Comparison of ENCODE assay signal across 8 cellular contexts in genomic region chr19:21082011-21082975, GRCh38. TPM values are rescaled to one million over a fixed set of nuclear protein-coding genes. Genes with fewer than 3 reads are reported as not detected.
A peak's percentile ranks its signal among the peaks of the same experiment; 100 is the strongest.
DNase-seq lines count a peak whose midpoint lies in the region; ATAC-seq, FAIRE-seq and TF ChIP-seq lines count a peak whose summit lies in the region.

Gene ZNF714 (plus strand): TSS chr19:21082203. CDS start chr19:21098269, 16,066 bp downstream.

- H3K9me3 ChIP-seq in GM12878 (replicated peaks; ENCODE audit: control insufficient read depth, insufficient read depth, low read length) (no peaks in the 10 kb centered on the region; the same call in 1 of the 3 replicates), sigmoid colon (no peaks in the 10 kb centered on the region)

- POLR2A ChIA-PET in GM12878 (lab: Charles Lee), result interaction anchor here (0.5 to 1.3 kb wide), 2 partner anchors 15 to 62 kb away, joined by 3 read pairs; partner anchors contain the start of gene ZNF430

- peaks cover 47% of the 10 kb centered on the region for H3K36me3 Mint-ChIP-seq in T-helper 2 cell treated with Interferon-gamma antibody and Interleukin-4, amounts not matched to agents 5 μg/mL and 100 μg/mL, for 36 hours (ENCODE audit: low read depth)

- H3K27me3 ChIP-seq in GM12878 (replicated peaks in 1 of 2; ENCODE audit: control insufficient read depth in 2 of 2, insufficient read depth in 2 of 2, low read length in 1 of 2) (no peaks in the 10 kb centered on the region), sigmoid colon (no peaks in the 10 kb centered on the region)

- H3K4me3 Mint-ChIP-seq in T-helper 2 cell treated with Interferon-gamma antibody and Interleukin-4, amounts not matched to agents 5 μg/mL and 100 μg/mL, for 36 hours, result peak within 1 kb of the TSS; percentile 97

- DNase-seq in NCI-H1417 treated with DMSO at 0.1 percent for 48 hours (lab: John Stamatoyannopoulos, UW), result peak; percentile 84
- DNase-seq in T-helper 2 cell treated with Interferon-gamma antibody and Interleukin-4, amounts not matched to agents 5 μg/mL and 100 μg/mL, for 36 hours (ENCODE audit: low spot score), result peak; percentile 87
- DNase-seq in GM12878 (ENCODE audit: low read depth, low spot score), result peak; percentile 79
- peak; percentile 96 for DNase-seq in iPS DF 19.7 (ENCODE audit: low read depth, low spot score)
- peak; percentile 90 for DNase-seq in sigmoid colon
- DNase-seq in COR-L47 (lab: John Stamatoyannopoulos, UW), result no peak

- ATAC-seq in HG02759 (IDR thresholded peaks at IDR 0.05; ENCODE audit: unreplicated experiment) (peak; percentile 98), GM12878 (peak; percentile 98)

- in situ Hi-C loops in GM12878 (cut with MboI), result no loop called here

- H3K4me2 ChIP-seq in GM12878 (ENCODE audit: control insufficient read depth, insufficient read depth), result 0 out of 2 replicates have a peak within 1 kb of the TSS, but pooled peaks have one; percentile 13

- H3K27ac Mint-ChIP-seq in T-helper 2 cell treated with Interferon-gamma antibody and Interleukin-4, amounts not matched to agents 5 μg/mL and 100 μg/mL, for 36 hours, result peak within 1 kb of the TSS; percentile 96

- TF ChIP-seq EP300 in GM12878 (IDR thresholded peaks at IDR 0.05; ENCODE audit: borderline replicate concordance in 1 of 2, control insufficient read depth in 1 of 2, low read depth in 2 of 2, low read length in 2 of 2) (no peak), sigmoid colon (IDR thresholded peaks at IDR 0.05) (no peak)

- RAD21 ChIA-PET in GM12878 (lab: Charles Lee; ENCODE audit: unreplicated experiment), result interaction anchor here (0.7 to 0.9 kb wide), 2 partner anchors 62 to 685 kb away, joined by 3 read pairs; partner anchors contain the start of genes ZNF100 and ZNF430

- H4K20me1 ChIP-seq in GM12878 (ENCODE audit: control insufficient read depth, insufficient read depth), result no peaks in the 10 kb centered on the region

- peaks cover 26% of the 10 kb centered on the region for H3K4me1 Mint-ChIP-seq in T-helper 2 cell treated with Interferon-gamma antibody and Interleukin-4, amounts not matched to agents 5 μg/mL and 100 μg/mL, for 36 hours (ENCODE audit: low read depth)

- no peaks in the 10 kb centered on the region for H3K4me1 ChIP-seq in GM12878 (ENCODE audit: control insufficient read depth, insufficient read depth, low read length)
- peaks cover 0 to 19% (median 3%) of the 10 kb centered on the region in 4 donors for H3K4me1 ChIP-seq in sigmoid colon

- H3K4me3 ChIP-seq in GM12878 (peak within 1 kb of the TSS; percentile 70), sigmoid colon (peak within 1 kb of the TSS; percentile 29 to 72 (median 59))

- no peaks in the 10 kb centered on the region for H3K27me3 Mint-ChIP-seq in T-helper 2 cell treated with Interferon-gamma antibody and Interleukin-4, amounts not matched to agents 5 μg/mL and 100 μg/mL, for 36 hours (ENCODE audit: low read depth)

- H3K27ac ChIP-seq in GM12878 (ENCODE audit: control insufficient read depth, insufficient read depth), result peak within 1 kb of the TSS; percentile 70
- peak within 1 kb of the TSS; percentile 32 to 82 (median 77) for H3K27ac ChIP-seq in sigmoid colon

- WGBS in GM12878 (ENCODE audit: insufficient coverage, insufficient replicate concordance, low lambda C conversion rate, missing lambda C conversion rate), result 42% methylated on average over 37 of the region's 38 CpGs
- 43 to 63% methylated on average over 38 of the region's 38 CpGs for WGBS in sigmoid colon, 2 donors

- TF ChIP-seq RAD21 in GM12878 (IDR thresholded peaks at IDR 0.05; ENCODE audit: insufficient read depth, low read depth, low read length), result no peak

- peak; percentile 64 for FAIRE-seq in GM12878 (lab: Jason Lieb, UNC)

- CTCF ChIA-PET in GM12878 (lab: Yijun Ruan, JAX), result no interaction called here

- SMC1A ChIA-PET in GM12878 (lab: Charles Lee; ENCODE audit: uncharacterized antibody, unreplicated experiment), result interaction anchor here (0.9 kb wide), 1 partner anchor 16 kb away, joined by 3 read pairs; no protein-coding TSS in a partner anchor

- peak; percentile 76 for TF ChIP-seq POLR2A in GM10847 (IDR thresholded peaks at IDR 0.05; ENCODE audit: extremely low read depth, insufficient read length)
- peak; percentile 88 for TF ChIP-seq POLR2A in GM12878 (IDR thresholded peaks at IDR 0.05; ENCODE audit: low read depth, low read length)
- TF ChIP-seq POLR2A in sigmoid colon (IDR thresholded peaks at IDR 0.05), result peak; percentile 43 to 51

- H3K9ac ChIP-seq in GM12878 (ENCODE audit: control insufficient read depth, insufficient read depth, low read length), result peak within 1 kb of the TSS; percentile 62

- H3K79me2 ChIP-seq in GM12878 (ENCODE audit: control insufficient read depth, insufficient read depth, low read length), result no peaks in the 10 kb centered on the region; the same call in none of the 2 replicates

- peaks cover 3% of the 10 kb centered on the region for H3K9me3 Mint-ChIP-seq in T-helper 2 cell treated with Interferon-gamma antibody and Interleukin-4, amounts not matched to agents 5 μg/mL and 100 μg/mL, for 36 hours

- intact Hi-C loops in GM12878 (cut with micrococcal nuclease; ENCODE audit: unreplicated experiment), result loop anchor here (5.0 kb wide), 1 partner anchor 60 kb away; the partner anchor contains the start of gene ZNF430
- intact Hi-C loops in sigmoid colon (cut with DNase I), result loop anchor here (5.0 kb wide), 1 partner anchor 60 kb away; the partner anchor contains the start of gene ZNF430

- H2AFZ ChIP-seq in GM12878 (ENCODE audit: control insufficient read depth, low read depth, low read length), result peak within 1 kb of the TSS; percentile 72

- H3K36me3 ChIP-seq in GM12878 (ENCODE audit: control insufficient read depth in 2 of 2, insufficient read depth in 2 of 2, low read length in 1 of 2) (no peaks in the 10 kb centered on the region), sigmoid colon (no peaks in the 10 kb centered on the region)

- BruUV-seq in GM12878 (replicated peaks; lab: Mats Ljungman, UMichigan), result no TSS peak

- TF ChIP-seq CTCF in GM12878 (IDR thresholded peaks at IDR 0.05 in 2 of 3, conservative IDR thresholded peaks at IDR 0.05 in 1 of 3; ENCODE audit: control insufficient read depth in 2 of 3, extremely low read depth in 1 of 3, insufficient read depth in 1 of 3, low read depth in 3 of 3, low read length in 3 of 3), result no peak
- no peak for TF ChIP-seq CTCF in sigmoid colon (IDR thresholded peaks at IDR 0.05)

TF ChIP-seq in GM12878, 131 proteins besides CTCF, POLR2A, EP300 and RAD21 (continues in another document):
- peak; percentile 80; the same call in 1 of the 2 replicates for TF ChIP-seq CHD2 (IDR thresholded peaks at IDR 0.05; ENCODE audit: borderline replicate concordance, low read depth, low read length)
- peak; percentile 85 for TF ChIP-seq NKRF (conservative IDR thresholded peaks at IDR 0.05)
- TF ChIP-seq FOS (IDR thresholded peaks at IDR 0.05; ENCODE audit: borderline replicate concordance, extremely low read depth, insufficient read length), result peak; percentile 56
- 0 out of 2 replicates have a peak, but pooled peaks have one; percentile 26 for TF ChIP-seq IKZF1 (conservative IDR thresholded peaks at IDR 0.05)
- TF ChIP-seq SPI1 (IDR thresholded peaks at IDR 0.05; ENCODE audit: borderline replicate concordance, insufficient read depth, low read depth, low read length), result 0 out of 2 replicates have a peak, but pooled peaks have one; percentile 21

RNA-seq across cellular contexts. Expression of gene ZNF714, which starts in this region (rescaled TPM):
- total RNA-seq in GM12878 (2013; cell fraction: nucleolus; rRNA removed), result 50.8 and 55.6 TPM in 2 replicates
- total RNA-seq in GM12878 (2014; rRNA removed), result 10.7 and 12.0 TPM in 2 replicates
- 10.3 and 12.3 TPM in 2 replicates for total RNA-seq in GM12878 (2014; rRNA removed; fragmentation: Illumina TruSeq; extraction: Trizol)
- total RNA-seq in GM12878 (2021), result 7.6 and 7.7 TPM in 2 replicates
- 2.3 TPM for polyA plus RNA-seq in GM12878 (2011; ENCODE audit: low read depth)
- polyA plus RNA-seq in GM12878 (2011; rRNA removed), result 13.2 and 22.3 TPM in 2 replicates
- polyA plus RNA-seq in GM12878 (2011; cell fraction: cytosol; rRNA removed), result 6.3 and 6.8 TPM in 2 replicates
- polyA plus RNA-seq in GM12878 (2011; cell fraction: nucleus; rRNA removed), result 7.8 and 8.5 TPM in 2 replicates
- polyA plus RNA-seq in GM12878 (2012), result 3.9 and 4.5 TPM in 2 replicates
- 9.4 and 10.7 TPM in 2 replicates for polyA plus RNA-seq in GM12878 (2014; fragmentation: Illumina TruSeq; extraction: Trizol)
- polyA plus RNA-seq in GM12878 (2014; fragmentation: Nextera tagmentation; extraction: Ambion mirVana), result 1 to 10 TPM; 4.9 to 5.1 TPM
- polyA plus RNA-seq in GM12878 (2014; rRNA removed), result 5.2 and 6.3 TPM in 2 replicates
- polyA plus RNA-seq in GM12878 (2016; fragmentation: Nextera tagmentation; extraction: Ambion mirVana), result 10 to 100 TPM in 1 of 2 experiments, 1 to 10 TPM in 1; 8.7 to 11.9 TPM
- polyA minus RNA-seq in GM12878 (2011; rRNA and poly(A)+ RNA removed), result 11.0 and 12.3 TPM in 2 replicates
- 6.3 and 6.9 TPM in 2 replicates for polyA minus RNA-seq in GM12878 (2011; cell fraction: cytosol; rRNA and poly(A)+ RNA removed)
- 7.3 and 15.2 TPM in 2 replicates for polyA minus RNA-seq in GM12878 (2011; cell fraction: nucleus; rRNA and poly(A)+ RNA removed)
- 1 to 10 TPM; 3.1 to 6.6 (median 5.9) TPM for total RNA-seq in sigmoid colon
- polyA plus RNA-seq in sigmoid colon, result 1 to 10 TPM in 2 of 3 donors, under 1 TPM in 1; 0.23 to 4.6 (median 1.2) TPM
